In genomic region chr9:15510789-15511575, GRCh38 we compare ENCODE assay signal across 8 cellular contexts. TPM values are rescaled to one million over a fixed set of nuclear protein-coding genes. Genes with fewer than 3 reads are reported as not detected.
DNase-seq lines count a peak whose midpoint lies in the region; ATAC-seq and TF ChIP-seq lines count a peak whose summit lies in the region.

TSS of gene PSIP1 (minus strand) at chr9:15510970. CDS start at chr9:15510188, 782 bp downstream.

- no peaks in the 10 kb centered on the region for H3K9me3 ChIP-seq in liver (ENCODE audit: control insufficient read depth in 4 of 4, low read length in 3 of 4)

- H3K27ac ChIP-seq in liver (ENCODE audit: low read depth in 1 of 2, low read length in 2 of 2), result peak within 1 kb of the TSS; percentile 67 to 80

- H3K27me3 ChIP-seq in liver (ENCODE audit: control insufficient read depth in 4 of 4, insufficient read depth in 4 of 4, low read length in 3 of 4), result no peaks in the 10 kb centered on the region

- TF ChIP-seq CTCF in liver (IDR thresholded peaks at IDR 0.05; ENCODE audit: low read depth, low read length, missing input control), result no peak

- H3K4me1 ChIP-seq in liver (ENCODE audit: control insufficient read depth in 4 of 4, insufficient read depth in 4 of 4, low read length in 3 of 4), result peaks cover 2 to 11% (median 8%) of the 10 kb centered on the region in 4 donors

- peak within 1 kb of the TSS; percentile 76 to 100 (median 94) for H3K4me3 ChIP-seq in liver (ENCODE audit: low read depth in 1 of 3, low read length in 3 of 3)

- DNase-seq in C1 segment of cervical spinal cord (lab: John Stamatoyannopoulos, UW) (peak; percentile 48 to 97 (median 90)), NCI-H69 (lab: John Stamatoyannopoulos, UW) (peak; percentile 97), dermis blood vessel endothelial cell (peak; percentile 83)
- peak; percentile 76 to 79 for DNase-seq in activated CD4-positive, alpha-beta T cell treated with anti-CD3 and anti-CD28 coated beads, Interleukin-2, amount 50 U/mL, for 24 hours (ENCODE audit: low read depth in 1 of 2, low spot score in 1 of 2)
- DNase-seq in stimulated activated CD4-positive, alpha-beta T cell treated with anti-CD3 and anti-CD28 coated beads, Interleukin-4, amount 100 ng/mL, for 1 hour, result peak; percentile 82

- H3K36me3 ChIP-seq in liver (ENCODE audit: control insufficient read depth in 4 of 4, insufficient read depth in 3 of 4, low read depth in 1 of 4, low read length in 3 of 4), result peaks cover 0 to 11% (median 2%) of the 10 kb centered on the region in 4 donors

- peak within 1 kb of the TSS; percentile 72 to 79 for H3K9ac ChIP-seq in liver (ENCODE audit: low read depth in 1 of 2, low read length in 2 of 2)

- under 1% methylated on average over 72 of the region's 72 CpGs for WGBS in liver

- no peak for TF ChIP-seq RAD21 in liver (IDR thresholded peaks at IDR 0.05)

- peak; percentile 66 for ATAC-seq in GM19372 (IDR thresholded peaks at IDR 0.05; ENCODE audit: low read depth, unreplicated experiment)
- ATAC-seq in HG03521 (IDR thresholded peaks at IDR 0.05; ENCODE audit: unreplicated experiment), result peak; percentile 73

TF ChIP-seq in liver, 16 proteins besides CTCF, POLR2A, EP300 and RAD21:
- TF ChIP-seq, protein P1, sequence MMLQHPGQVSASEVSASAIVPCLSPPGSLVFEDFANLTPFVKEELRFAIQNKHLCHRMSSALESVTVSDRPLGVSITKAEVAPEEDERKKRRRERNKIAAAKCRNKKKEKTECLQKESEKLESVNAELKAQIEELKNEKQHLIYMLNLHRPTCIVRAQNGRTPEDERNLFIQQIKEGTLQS (IDR thresholded peaks at IDR 0.05), result peak; percentile 36
- TF ChIP-seq HNF4G (IDR thresholded peaks at IDR 0.05) (no peak), FOXA2 (IDR thresholded peaks at IDR 0.05) (no peak), NR2F2 (IDR thresholded peaks at IDR 0.05) (no peak), FOXA1 (IDR thresholded peaks at IDR 0.05) (no peak), EGR1 (IDR thresholded peaks at IDR 0.05; ENCODE audit: low read depth in 2 of 2) (peak in 1 of 2 donors; percentile 41), YY1 (IDR thresholded peaks at IDR 0.05) (no peak), REST (IDR thresholded peaks at IDR 0.05) (no peak), HNF4A (conservative IDR thresholded peaks at IDR 0.05) (no peak), TAF1 (conservative IDR thresholded peaks at IDR 0.05) (no peak), JUND (IDR thresholded peaks at IDR 0.05) (no peak), SP1 (IDR thresholded peaks at IDR 0.05) (no peak), RXRA (IDR thresholded peaks at IDR 0.05) (no peak), GABPA (IDR thresholded peaks at IDR 0.05 in 1 of 2, conservative IDR thresholded peaks at IDR 0.05 in 1 of 2) (no peak)
- TF ChIP-seq, protein P2, sequence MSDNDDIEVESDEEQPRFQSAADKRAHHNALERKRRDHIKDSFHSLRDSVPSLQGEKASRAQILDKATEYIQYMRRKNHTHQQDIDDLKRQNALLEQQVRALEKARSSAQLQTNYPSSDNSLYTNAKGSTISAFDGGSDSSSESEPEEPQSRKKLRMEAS (IDR thresholded peaks at IDR 0.05), result peak; percentile 63
- TF ChIP-seq, protein P3, sequence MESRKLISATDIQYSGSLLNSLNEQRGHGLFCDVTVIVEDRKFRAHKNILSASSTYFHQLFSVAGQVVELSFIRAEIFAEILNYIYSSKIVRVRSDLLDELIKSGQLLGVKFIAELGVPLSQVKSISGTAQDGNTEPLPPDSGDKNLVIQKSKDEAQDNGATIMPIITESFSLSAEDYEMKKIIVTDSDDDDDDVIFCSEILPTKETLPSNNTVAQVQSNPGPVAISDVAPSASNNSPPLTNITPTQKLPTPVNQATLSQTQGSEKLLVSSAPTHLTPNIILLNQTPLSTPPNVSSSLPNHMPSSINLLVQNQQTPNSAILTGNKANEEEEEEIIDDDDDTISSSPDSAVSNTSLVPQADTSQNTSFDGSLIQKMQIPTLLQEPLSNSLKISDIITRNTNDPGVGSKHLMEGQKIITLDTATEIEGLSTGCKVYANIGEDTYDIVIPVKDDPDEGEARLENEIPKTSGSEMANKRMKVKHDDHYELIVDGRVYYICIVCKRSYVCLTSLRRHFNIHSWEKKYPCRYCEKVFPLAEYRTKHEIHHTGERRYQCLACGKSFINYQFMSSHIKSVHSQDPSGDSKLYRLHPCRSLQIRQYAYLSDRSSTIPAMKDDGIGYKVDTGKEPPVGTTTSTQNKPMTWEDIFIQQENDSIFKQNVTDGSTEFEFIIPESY (IDR thresholded peaks at IDR 0.05), result no peak

RNA-seq across cellular contexts. Expression of gene PSIP1, which starts in this region (rescaled TPM):
- total RNA-seq in dermis blood vessel endothelial cell (55.8 and 67.7 TPM in 2 replicates), liver (10 to 100 TPM; 13.4 to 22.7 TPM)
- polyA plus RNA-seq in liver, result 10 to 100 TPM in 1 of 2 donors, 1 to 10 TPM in 1; 9.2 to 13.1 TPM

Comparison
In these comparisons a context has a peak if more than half of its experiments do, and no peak if none do; other contexts are left out.
1. Peak in every context shown above with its lines: DNase-seq, ATAC-seq, H3K4me3 ChIP-seq and H3K27ac ChIP-seq.